1 cellular context compared by ENCODE assay signal in genomic region chr5:153623906-153624765, GRCh38.
A peak's percentile ranks its signal among the peaks of the same experiment; 100 is the strongest.
TF ChIP-seq lines count a peak whose summit lies in the region.

No MANE protein-coding gene starts in this region.

TF ChIP-seq in H1, 55 proteins besides CTCF, POLR2A, EP300 and RAD21:
- TF ChIP-seq POLR2AphosphoS5 (IDR thresholded peaks at IDR 0.05; ENCODE audit: low read depth, low read length) = peak; percentile 17; the same call in 1 of the 2 replicates
- TF ChIP-seq TAF7 (optimal IDR thresholded peaks at IDR 0.05; ENCODE audit: borderline replicate concordance, low read depth, low read length) = peak; percentile 77
- TF ChIP-seq CHD1 (IDR thresholded peaks at IDR 0.05; ENCODE audit: low read depth, low read length) = no peak
- TF ChIP-seq BCL11A (IDR thresholded peaks at IDR 0.05; ENCODE audit: low read depth in 2 of 2, low read length in 2 of 2) = no peak
- TF ChIP-seq BACH1 (IDR thresholded peaks at IDR 0.05; ENCODE audit: low read length) = peak; percentile 19; the same call in 1 of the 2 replicates
- TF ChIP-seq TBP (IDR thresholded peaks at IDR 0.05; ENCODE audit: low read depth, low read length) = 0 out of 2 replicates have a peak, but pooled peaks have one; percentile 35
TF ChIP-seq in H1: peak in this region for 4.
